In the genomic region with DNA sequence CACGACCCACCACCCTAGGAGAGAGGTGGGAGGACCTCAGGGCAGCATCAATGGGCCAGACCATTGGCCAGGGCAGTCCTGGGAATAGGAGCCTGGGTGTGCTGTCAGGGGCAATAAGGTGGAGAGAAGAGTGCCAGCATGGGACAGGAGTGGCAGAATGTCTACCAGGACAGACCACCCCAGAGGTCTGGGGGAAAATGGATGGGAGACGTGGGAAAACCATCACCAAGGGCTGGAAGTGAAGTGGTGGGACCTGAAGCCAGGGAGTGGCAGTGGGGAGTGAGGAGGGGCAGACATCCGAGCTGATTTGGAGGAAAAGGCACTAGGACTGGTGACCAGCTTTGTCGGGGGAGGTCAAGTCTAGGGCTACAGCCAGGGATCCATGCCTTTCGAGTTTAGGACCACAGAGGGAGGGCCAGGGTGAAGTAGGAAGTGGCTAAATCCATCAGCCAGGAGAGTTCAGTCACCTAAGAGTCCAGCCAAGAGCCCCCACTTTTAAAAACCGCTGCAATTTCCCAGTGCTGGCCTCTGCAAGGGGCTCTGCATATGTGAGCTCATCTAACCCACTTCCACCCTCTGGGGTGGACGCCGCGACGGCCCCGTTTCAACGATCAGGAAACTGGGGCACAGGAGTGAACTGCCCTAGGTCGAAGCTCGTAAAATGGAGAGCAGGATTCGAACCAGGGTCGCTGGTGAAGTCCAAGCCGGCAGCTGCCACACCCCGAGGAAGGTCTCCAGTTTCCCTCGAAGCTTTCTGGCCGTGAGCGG, we compare ENCODE assay signal across 1 cellular context.
TF ChIP-seq lines count a peak whose summit lies in the region.

No MANE protein-coding gene starts in this region.

TF ChIP-seq in GM12878, 131 proteins besides CTCF, POLR2A, EP300 and RAD21 (continued from another document):
- TF ChIP-seq, protein P1, sequence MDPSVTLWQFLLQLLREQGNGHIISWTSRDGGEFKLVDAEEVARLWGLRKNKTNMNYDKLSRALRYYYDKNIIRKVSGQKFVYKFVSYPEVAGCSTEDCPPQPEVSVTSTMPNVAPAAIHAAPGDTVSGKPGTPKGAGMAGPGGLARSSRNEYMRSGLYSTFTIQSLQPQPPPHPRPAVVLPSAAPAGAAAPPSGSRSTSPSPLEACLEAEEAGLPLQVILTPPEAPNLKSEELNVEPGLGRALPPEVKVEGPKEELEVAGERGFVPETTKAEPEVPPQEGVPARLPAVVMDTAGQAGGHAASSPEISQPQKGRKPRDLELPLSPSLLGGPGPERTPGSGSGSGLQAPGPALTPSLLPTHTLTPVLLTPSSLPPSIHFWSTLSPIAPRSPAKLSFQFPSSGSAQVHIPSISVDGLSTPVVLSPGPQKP (IDR thresholded peaks at IDR 0.05; ENCODE audit: low read depth, low read length), result no peak
- TF ChIP-seq BMI1 (IDR thresholded peaks at IDR 0.05; ENCODE audit: borderline replicate concordance), result no peak
- no peak for TF ChIP-seq MYC (IDR thresholded peaks at IDR 0.05; ENCODE audit: insufficient read depth, insufficient read length, insufficient replicate concordance, low read length, severe bottlenecking)
- TF ChIP-seq ZNF217 (IDR thresholded peaks at IDR 0.05), result no peak
- TF ChIP-seq CBX3 (IDR thresholded peaks at IDR 0.05; ENCODE audit: borderline replicate concordance, low read depth), result no peak
- TF ChIP-seq, protein P2, sequence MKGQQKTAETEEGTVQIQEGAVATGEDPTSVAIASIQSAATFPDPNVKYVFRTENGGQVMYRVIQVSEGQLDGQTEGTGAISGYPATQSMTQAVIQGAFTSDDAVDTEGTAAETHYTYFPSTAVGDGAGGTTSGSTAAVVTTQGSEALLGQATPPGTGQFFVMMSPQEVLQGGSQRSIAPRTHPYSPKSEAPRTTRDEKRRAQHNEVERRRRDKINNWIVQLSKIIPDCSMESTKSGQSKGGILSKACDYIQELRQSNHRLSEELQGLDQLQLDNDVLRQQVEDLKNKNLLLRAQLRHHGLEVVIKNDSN (IDR thresholded peaks at IDR 0.05; ENCODE audit: borderline replicate concordance, extremely low read length, insufficient read depth, low read depth, low read length), result no peak
- no peak for TF ChIP-seq CHD4 (IDR thresholded peaks at IDR 0.05)
- no peak for TF ChIP-seq DPF2 (IDR thresholded peaks at IDR 0.05)
- TF ChIP-seq CUX1 (IDR thresholded peaks at IDR 0.05; ENCODE audit: insufficient replicate concordance, low read depth, low read length), result no peak
- no peak for TF ChIP-seq FOS (IDR thresholded peaks at IDR 0.05; ENCODE audit: borderline replicate concordance, extremely low read depth, insufficient read length)
- TF ChIP-seq BHLHE40 (IDR thresholded peaks at IDR 0.05; ENCODE audit: borderline replicate concordance in 1 of 2, low read depth in 2 of 2, low read length in 1 of 2), result no peak
- no peak for TF ChIP-seq KDM1A (IDR thresholded peaks at IDR 0.05; ENCODE audit: borderline replicate concordance)
- no peak for TF ChIP-seq NFXL1 (IDR thresholded peaks at IDR 0.05; ENCODE audit: borderline replicate concordance)
- TF ChIP-seq, protein P3, sequence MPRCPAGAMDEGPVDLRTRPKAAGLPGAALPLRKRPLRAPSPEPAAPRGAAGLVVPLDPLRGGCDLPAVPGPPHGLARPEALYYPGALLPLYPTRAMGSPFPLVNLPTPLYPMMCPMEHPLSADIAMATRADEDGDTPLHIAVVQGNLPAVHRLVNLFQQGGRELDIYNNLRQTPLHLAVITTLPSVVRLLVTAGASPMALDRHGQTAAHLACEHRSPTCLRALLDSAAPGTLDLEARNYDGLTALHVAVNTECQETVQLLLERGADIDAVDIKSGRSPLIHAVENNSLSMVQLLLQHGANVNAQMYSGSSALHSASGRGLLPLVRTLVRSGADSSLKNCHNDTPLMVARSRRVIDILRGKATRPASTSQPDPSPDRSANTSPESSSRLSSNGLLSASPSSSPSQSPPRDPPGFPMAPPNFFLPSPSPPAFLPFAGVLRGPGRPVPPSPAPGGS (IDR thresholded peaks at IDR 0.05; ENCODE audit: borderline replicate concordance, insufficient read depth, low read depth, low read length, poor library complexity, severe bottlenecking), result no peak
- no peak for TF ChIP-seq NFIC (IDR thresholded peaks at IDR 0.05; ENCODE audit: low read depth, low read length)
- TF ChIP-seq HDAC2 (IDR thresholded peaks at IDR 0.05), result no peak
- TF ChIP-seq RAD51 (IDR thresholded peaks at IDR 0.05), result no peak
- no peak for TF ChIP-seq BRCA1 (IDR thresholded peaks at IDR 0.05; ENCODE audit: low read depth, low read length)
